11 cellular contexts compared by ENCODE assay signal in the genomic region with DNA sequence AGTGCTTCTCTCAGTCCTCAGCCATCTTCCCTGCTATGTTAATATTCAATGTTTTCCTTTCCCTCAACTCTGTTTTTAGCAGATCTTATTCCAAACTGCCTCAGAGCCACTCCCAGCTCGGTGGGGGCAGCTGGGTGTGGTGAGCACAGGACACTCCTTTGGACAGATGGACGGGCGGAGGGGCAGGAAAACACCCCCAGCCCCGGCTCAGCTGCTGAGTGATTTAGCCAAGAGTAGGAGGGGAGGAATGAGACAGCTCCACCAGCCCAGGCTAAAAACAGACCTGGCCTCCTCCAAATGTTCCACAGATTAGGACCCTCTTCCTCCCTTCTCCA.
A peak's percentile ranks its signal among the peaks of the same experiment; 100 is the strongest.
DNase-seq lines count a peak whose midpoint lies in the region; ATAC-seq and TF ChIP-seq lines count a peak whose summit lies in the region.
"Had no signal": no experiment of that assay in that cellular context is flagged by ENCODE, and none has a peak within 500 bp of the region (broad histone marks: within the 10 kb centered on the region; RNA-seq: fewer than 3 reads in every experiment).

No MANE protein-coding gene starts in this region.

- peak overlapping the region; percentile 97 for H3K27ac Mint-ChIP-seq in activated CD4-positive, alpha-beta T cell treated with anti-CD3 and anti-CD28 coated beads for 36 hours
- H3K27ac Mint-ChIP-seq in T-helper 17 cell: peak overlapping the region; percentile 80

- H3K4me1 Mint-ChIP-seq in activated CD4-positive, alpha-beta T cell treated with anti-CD3 and anti-CD28 coated beads for 36 hours: peaks cover 57% of the 10 kb centered on the region
- peaks cover 16% of the 10 kb centered on the region for H3K4me1 Mint-ChIP-seq in T-helper 17 cell

- peak overlapping the region; percentile 77 for H3K4me3 Mint-ChIP-seq in activated CD4-positive, alpha-beta T cell treated with anti-CD3 and anti-CD28 coated beads for 36 hours
- no peak overlapping the region for H3K4me3 Mint-ChIP-seq in T-helper 17 cell

- H3K27me3 ChIP-seq in heart right ventricle: no peaks in the 10 kb centered on the region
- H3K27me3 ChIP-seq in skeletal muscle tissue (ENCODE audit: control insufficient read depth in 3 of 3, insufficient read depth in 3 of 3, low read length in 3 of 3): peaks cover 0 to 4% (median 0%) of the 10 kb centered on the region in 3 donors
- H3K27me3 ChIP-seq: vagina had no signal

- CTCF ChIA-PET in activated CD4-positive, alpha-beta T cell treated with anti-CD3 and anti-CD28 coated beads for 36 hours (lab: Charles Lee): interaction anchor here (0.6 to 2.8 kb wide), 8 partner anchors 24 to 269 kb away, joined by 3 to 27 read pairs (median 3); no protein-coding TSS in a partner anchor
- CTCF ChIA-PET in RWPE1 (lab: Yijun Ruan, JAX): no interaction called here

- intact Hi-C loops in activated CD4-positive, alpha-beta T cell treated with anti-CD3 and anti-CD28 coated beads for 36 hours (cut with DNase I, micrococcal nuclease): no loop called here
- intact Hi-C loops in heart right ventricle (cut with DNase I): loop anchor here in 1 of 10 donors (10.0 kb wide), 1 partner anchor 251 kb away; the partner anchor contains the start of gene CD58

- H3K9ac ChIP-seq in skeletal muscle tissue (ENCODE audit: low read depth in 1 of 3, low read length in 3 of 3): no peak overlapping the region

- peaks cover 7 to 24% (median 14%) of the 10 kb centered on the region in 9 donors for H3K4me1 ChIP-seq in heart right ventricle
- peaks cover 3 to 14% (median 5%) of the 10 kb centered on the region in 3 donors for H3K4me1 ChIP-seq in skeletal muscle tissue (ENCODE audit: control insufficient read depth in 3 of 3, insufficient read depth in 3 of 3, low read length in 3 of 3)

- H3K36me3 Mint-ChIP-seq in activated CD4-positive, alpha-beta T cell treated with anti-CD3 and anti-CD28 coated beads for 36 hours (ENCODE audit: low read depth): peaks cover 5% of the 10 kb centered on the region
- H3K36me3 Mint-ChIP-seq in T-helper 17 cell (ENCODE audit: low read depth): no peaks in the 10 kb centered on the region

- H3K36me3 ChIP-seq in heart right ventricle (no peaks in the 10 kb centered on the region), skeletal muscle tissue (ENCODE audit: control insufficient read depth in 3 of 3, insufficient read depth in 3 of 3, low read length in 3 of 3) (no peaks in the 10 kb centered on the region)
- H3K36me3 ChIP-seq: vagina had no signal

- no peak for DNase-seq in activated CD4-positive, alpha-beta T cell treated with anti-CD3 and anti-CD28 coated beads for 36 hours
- DNase-seq in activated CD4-positive, alpha-beta T cell treated with anti-CD3 and anti-CD28 coated beads, Interleukin-2, amount 50 U/mL, for 1 hour: no peak
- DNase-seq in T-helper 17 cell (no peak), heart right ventricle (peak; percentile 25 to 51), HUDEP-2 (lab: John Stamatoyannopoulos, UW; ENCODE audit: unreplicated experiment in 76 of 76) (no peak), RWPE1 (ENCODE audit: low spot score) (no peak)
- DNase-seq: RPMI8226 had no signal

- peak overlapping the region in 8 of 10 donors; percentile 9 to 81 (median 68) for H3K27ac ChIP-seq in heart right ventricle
- H3K27ac ChIP-seq in skeletal muscle tissue (ENCODE audit: low read depth, low read length): peak overlapping the region; percentile 34
- H3K27ac ChIP-seq in RWPE1: no peak overlapping the region
- H3K27ac ChIP-seq: coronary artery, vagina had no signal

- H3K9me3 ChIP-seq in T-helper 17 cell (ENCODE audit: control insufficient read depth, low read length, poor library complexity, severe bottlenecking) (no peaks in the 10 kb centered on the region), heart right ventricle (no peaks in the 10 kb centered on the region), skeletal muscle tissue (ENCODE audit: control insufficient read depth in 3 of 3, low read length in 3 of 3) (no peaks in the 10 kb centered on the region)
- H3K9me3 ChIP-seq: vagina had no signal

- no peak for ATAC-seq in activated CD4-positive, alpha-beta T cell treated with anti-CD3 and anti-CD28 coated beads for 36 hours
- ATAC-seq in T-helper 17 cell (no peak), heart right ventricle (peak; percentile 72 to 92 (median 88)), GM18511 (IDR thresholded peaks at IDR 0.05; ENCODE audit: unreplicated experiment) (no peak)

- TF ChIP-seq CTCF in heart right ventricle (IDR thresholded peaks at IDR 0.05): no peak
- TF ChIP-seq CTCF in RWPE1 (conservative IDR thresholded peaks at IDR 0.05; ENCODE audit: low read depth): no peak

- H3K27me3 Mint-ChIP-seq in activated CD4-positive, alpha-beta T cell treated with anti-CD3 and anti-CD28 coated beads for 36 hours: no peaks in the 10 kb centered on the region
- no peaks in the 10 kb centered on the region for H3K27me3 Mint-ChIP-seq in T-helper 17 cell

- H3K9me3 Mint-ChIP-seq in activated CD4-positive, alpha-beta T cell treated with anti-CD3 and anti-CD28 coated beads for 36 hours (ENCODE audit: low read depth): peaks cover 6% of the 10 kb centered on the region

- 1 to 10% methylated on average over 4 of the region's 4 CpGs for WGBS in heart right ventricle, 2 donors

- H3K4me3 ChIP-seq in heart right ventricle: peak overlapping the region in 1 of 10 donors; percentile 7
- no peak overlapping the region for H3K4me3 ChIP-seq in skeletal muscle tissue (ENCODE audit: low read length in 3 of 3)
- H3K4me3 ChIP-seq: coronary artery, vagina had no signal

- POLR2A ChIA-PET in activated CD4-positive, alpha-beta T cell treated with anti-CD3 and anti-CD28 coated beads for 36 hours (lab: Charles Lee): interaction anchor here (0.7 to 1.4 kb wide), 4 partner anchors 53 to 176 kb away, joined by 3 to 4 read pairs (median 3); partner anchors contain the start of gene CD101
- POLR2A ChIA-PET in RWPE1 (lab: Yijun Ruan, JAX; ENCODE audit: low non-redundant PET): no interaction called here

Comparison
In these comparisons a context has a peak if more than half of its experiments do, and no peak if none do; other contexts are left out.
1. ATAC-seq: peak in heart right ventricle (8 of 8); none in activated CD4-positive, alpha-beta T cell treated with anti-CD3 and anti-CD28 coated beads for 36 hours (single experiment), T-helper 17 cell (single experiment) and GM18511 (single experiment).
2. DNase-seq: peak in heart right ventricle (2 of 2); none in activated CD4-positive, alpha-beta T cell treated with anti-CD3 and anti-CD28 coated beads for 36 hours (single experiment), activated CD4-positive, alpha-beta T cell treated with anti-CD3 and anti-CD28 coated beads, Interleukin-2, amount 50 U/mL, for 1 hour (single experiment), T-helper 17 cell (0 of 3), HUDEP-2 (0 of 76) and RWPE1 (single experiment).